9 cellular contexts compared by ENCODE assay signal in genomic region chr1:203267912-203268311, GRCh38. TPM values are rescaled to one million over a fixed set of nuclear protein-coding genes. Genes with fewer than 3 reads are reported as not detected.
DNase-seq lines count a peak whose midpoint lies in the region; ATAC-seq and TF ChIP-seq lines count a peak whose summit lies in the region.
"Had no signal": no experiment of that assay in that cellular context is flagged by ENCODE, and none has a peak within 500 bp of the region (broad histone marks: within the 10 kb centered on the region; RNA-seq: fewer than 3 reads in every experiment).

No MANE protein-coding gene starts in this region.

- CTCF ChIA-PET in HEK293 (lab: Yijun Ruan, JAX): interaction anchor here (0.6 to 13.1 kb wide), 74 partner anchors 11 to 925 kb away, joined by 3 to 526 read pairs (median 5); partner anchors contain the start of genes ADORA1, BTG2, OPTC and PPFIA4
- CTCF ChIA-PET in activated CD8-positive, alpha-beta T cell treated with anti-CD3 and anti-CD28 coated beads, Interleukin-2, amount 10 ng/mL, durations not matched to agents 7 days and 5 days (lab: Charles Lee): interaction anchor here (0.6 to 15.3 kb wide), 78 partner anchors 11 to 926 kb away, joined by 3 to 841 read pairs (median 4); partner anchors contain the start of genes BTG2, FMOD, LAX1 and OPTC

- peak overlapping the region; percentile 58; the same call in 1 of the 2 replicates for H3K4me3 ChIP-seq in HEK293 (ENCODE audit: low read depth, low read length)
- no peak overlapping the region for H3K4me3 ChIP-seq in hepatocyte
- H3K4me3 ChIP-seq in spleen: peak overlapping the region in 7 of 8 donors; percentile 23 to 69 (median 43)

- intact Hi-C loops in spleen (cut with DNase I; ENCODE audit: low total_unique reads): loop anchor here (5.0 kb wide), 1 partner anchor 219 kb away; no protein-coding TSS in a partner anchor

- no peaks in the 10 kb centered on the region for H3K4me1 ChIP-seq in HEK293 (ENCODE audit: control insufficient read depth, insufficient read depth, low read length)
- no peaks in the 10 kb centered on the region for H3K4me1 ChIP-seq in hepatocyte (ENCODE audit: insufficient read depth)
- peaks cover 21 to 74% (median 41%) of the 10 kb centered on the region in 6 donors for H3K4me1 ChIP-seq in spleen

- TF ChIP-seq POLR2A in spleen (IDR thresholded peaks at IDR 0.05): no peak

- no peaks in the 10 kb centered on the region for H3K9me3 Mint-ChIP-seq in activated CD8-positive, alpha-beta T cell treated with anti-CD3 and anti-CD28 coated beads, Interleukin-2, amount 10 ng/mL, durations not matched to agents 7 days and 5 days (ENCODE audit: insufficient read depth)

- H3K36me3 ChIP-seq in HEK293 (ENCODE audit: control insufficient read depth in 2 of 2, insufficient read depth in 1 of 2, low read length in 2 of 2) (no peaks in the 10 kb centered on the region), hepatocyte (replicated peaks; ENCODE audit: insufficient read depth, low read depth) (no peaks in the 10 kb centered on the region), spleen (no peaks in the 10 kb centered on the region)
- H3K36me3 ChIP-seq: cardiac muscle cell had no signal

- peak overlapping the region; percentile 73 for H3K4me2 ChIP-seq in hepatocyte

- H3K27me3 ChIP-seq in hepatocyte: no peaks in the 10 kb centered on the region
- peaks cover 0 to 6% (median 0%) of the 10 kb centered on the region in 7 donors for H3K27me3 ChIP-seq in spleen (replicated peaks in 1 of 7)
- H3K27me3 ChIP-seq: cardiac muscle cell had no signal

- H3K4me3 Mint-ChIP-seq in activated CD8-positive, alpha-beta T cell treated with anti-CD3 and anti-CD28 coated beads, Interleukin-2, amount 10 ng/mL, durations not matched to agents 7 days and 5 days: peak overlapping the region; percentile 82

- POLR2A ChIA-PET in HEK293 (lab: Yijun Ruan, JAX): interaction anchor here (1.2 to 3.4 kb wide), 2 partner anchors 150 to 228 kb away, joined by 4 to 16 read pairs; no protein-coding TSS in a partner anchor
- POLR2A ChIA-PET in activated CD8-positive, alpha-beta T cell treated with anti-CD3 and anti-CD28 coated beads, Interleukin-2, amount 10 ng/mL, durations not matched to agents 7 days and 5 days (lab: Charles Lee): interaction anchor here (0.7 to 8.3 kb wide), 9 partner anchors 22 to 358 kb away, joined by 3 to 102 read pairs (median 3); partner anchors contain the start of gene BTG2

- H3K9me2 ChIP-seq in hepatocyte (replicated peaks; ENCODE audit: insufficient read depth): no peaks in the 10 kb centered on the region

- ATAC-seq in activated CD8-positive, alpha-beta T cell treated with anti-CD3 and anti-CD28 coated beads, Interleukin-2, amount 10 ng/mL, durations not matched to agents 7 days and 5 days: no peak
- no peak for ATAC-seq in GM18520 (IDR thresholded peaks at IDR 0.05; ENCODE audit: unreplicated experiment)
- ATAC-seq in GM19467 (IDR thresholded peaks at IDR 0.05; ENCODE audit: unreplicated experiment): no peak
- ATAC-seq in HG02763 (IDR thresholded peaks at IDR 0.05; ENCODE audit: unreplicated experiment): no peak

- peak overlapping the region; percentile 57 for H2AFZ ChIP-seq in hepatocyte

- H3K4me1 Mint-ChIP-seq in activated CD8-positive, alpha-beta T cell treated with anti-CD3 and anti-CD28 coated beads, Interleukin-2, amount 10 ng/mL, durations not matched to agents 7 days and 5 days (ENCODE audit: low read depth): peaks cover 34% of the 10 kb centered on the region

- H3K27me3 Mint-ChIP-seq in activated CD8-positive, alpha-beta T cell treated with anti-CD3 and anti-CD28 coated beads, Interleukin-2, amount 10 ng/mL, durations not matched to agents 7 days and 5 days (ENCODE audit: low read depth): no peaks in the 10 kb centered on the region

- H3K79me2 ChIP-seq in hepatocyte: no peaks in the 10 kb centered on the region

- no peak for DNase-seq in activated CD8-positive, alpha-beta T cell treated with anti-CD3 and anti-CD28 coated beads, Interleukin-2, amount 10 ng/mL, durations not matched to agents 7 days and 5 days
- no peak for DNase-seq in hepatocyte (ENCODE audit: low spot score)
- DNase-seq in spleen: peak; percentile 44
- DNase-seq in hypothalamus (lab: John Stamatoyannopoulos, UW): no peak

- TF ChIP-seq CTCF in HEK293 (tag by site-specific recombination; IDR thresholded peaks at IDR 0.05) (no peak), hepatocyte (IDR thresholded peaks at IDR 0.05; ENCODE audit: poor library complexity) (no peak), spleen (IDR thresholded peaks at IDR 0.05 in 8 of 11, conservative IDR thresholded peaks at IDR 0.05 in 3 of 11) (no peak)

- no peak overlapping the region; the same call in 1 of the 2 replicates for H3K27ac ChIP-seq in HEK293 (ENCODE audit: extremely low read depth, low read depth, low read length)
- peak overlapping the region; percentile 35 for H3K27ac ChIP-seq in hepatocyte
- H3K27ac ChIP-seq in spleen: peak overlapping the region; percentile 64 to 86 (median 80)
- H3K27ac ChIP-seq: cardiac muscle cell had no signal

- H3K36me3 Mint-ChIP-seq in activated CD8-positive, alpha-beta T cell treated with anti-CD3 and anti-CD28 coated beads, Interleukin-2, amount 10 ng/mL, durations not matched to agents 7 days and 5 days (ENCODE audit: low read depth): no peaks in the 10 kb centered on the region

- WGBS in hepatocyte (ENCODE audit: low lambda C conversion rate, missing lambda C conversion rate): 82% methylated on average over 15 of the region's 15 CpGs
- WGBS in spleen, 5 donors: 53 to 73% (median 71%) methylated on average over 15 of the region's 15 CpGs

- H3K9me3 ChIP-seq in HEK293 (ENCODE audit: control insufficient read depth, insufficient read depth, low read depth, low read length) (no peaks in the 10 kb centered on the region), hepatocyte (ENCODE audit: low read depth) (no peaks in the 10 kb centered on the region), spleen (no peaks in the 10 kb centered on the region)

- H4K20me1 ChIP-seq in hepatocyte (ENCODE audit: insufficient read depth, poor library complexity, severe bottlenecking): no peaks in the 10 kb centered on the region

- peak overlapping the region; percentile 72 for H3K27ac Mint-ChIP-seq in activated CD8-positive, alpha-beta T cell treated with anti-CD3 and anti-CD28 coated beads, Interleukin-2, amount 10 ng/mL, durations not matched to agents 7 days and 5 days

TF ChIP-seq in HEK293, 187 proteins besides CTCF, POLR2A, EP300 and RAD21 (continues in another document):
- TF ChIP-seq GLIS1 (tag by site-specific recombination; IDR thresholded peaks at IDR 0.05): no peak
- TF ChIP-seq SP3 (tag by site-specific recombination; IDR thresholded peaks at IDR 0.05): no peak
- TF ChIP-seq ZNF223 (tag by site-specific recombination; IDR thresholded peaks at IDR 0.05): no peak
- no peak for TF ChIP-seq KLF7 (tag by site-specific recombination; IDR thresholded peaks at IDR 0.05; ENCODE audit: borderline replicate concordance)
- TF ChIP-seq RBAK (tag by site-specific recombination; IDR thresholded peaks at IDR 0.05): no peak
- no peak for TF ChIP-seq ZNF362 (tag by site-specific recombination; IDR thresholded peaks at IDR 0.05)
- no peak for TF ChIP-seq GLIS2 (tag by site-specific recombination; IDR thresholded peaks at IDR 0.05)
- TF ChIP-seq KLF10 (tag by site-specific recombination; IDR thresholded peaks at IDR 0.05): no peak
- TF ChIP-seq ZNF175 (tag by site-specific recombination; IDR thresholded peaks at IDR 0.05): no peak
- no peak for TF ChIP-seq ZNF174 (tag by site-specific recombination; IDR thresholded peaks at IDR 0.05)
- TF ChIP-seq ZNF350 (tag by site-specific recombination; IDR thresholded peaks at IDR 0.05): no peak
- no peak for TF ChIP-seq ZNF184 (tag by site-specific recombination; IDR thresholded peaks at IDR 0.05)
- TF ChIP-seq ZNF2 (tag by site-specific recombination; IDR thresholded peaks at IDR 0.05): no peak
- no peak for TF ChIP-seq REPIN1 (tag by site-specific recombination; IDR thresholded peaks at IDR 0.05; ENCODE audit: low read depth)
- TF ChIP-seq ZBTB6 (tag by site-specific recombination; IDR thresholded peaks at IDR 0.05): no peak

RNA-seq across cellular contexts. Expression of gene BTG2, which starts 37.4 kb away (rescaled TPM):
- 10 to 100 TPM; 58.6 to 58.9 TPM for total RNA-seq in activated CD8-positive, alpha-beta T cell treated with anti-CD3 and anti-CD28 coated beads, Interleukin-2, amount 10 ng/mL, durations not matched to agents 7 days and 5 days
- 192 and 197 TPM in 2 replicates for total RNA-seq in hepatocyte
- 253 and 274 TPM in 2 replicates for polyA plus RNA-seq in hepatocyte
- 100 to 1,000 TPM; 104 to 186 (median 153) TPM for total RNA-seq in spleen
- 10 to 100 TPM; 55.5 to 93.1 (median 69.3) TPM for polyA plus RNA-seq in spleen

RNA-seq across cellular contexts. Expression of gene CHIT1, which starts 38.4 kb away (rescaled TPM):
- total RNA-seq in activated CD8-positive, alpha-beta T cell treated with anti-CD3 and anti-CD28 coated beads, Interleukin-2, amount 10 ng/mL, durations not matched to agents 7 days and 5 days: under 1 TPM; 0.39 to 0.50 TPM
- total RNA-seq in hepatocyte: 0.20 and 0.93 TPM in 2 replicates
- 0.30 and 1.1 TPM in 2 replicates for polyA plus RNA-seq in hepatocyte
- 10 to 100 TPM in 2 of 7 donors, 1 to 10 TPM in 5; 2.2 to 31.0 (median 7.8) TPM for total RNA-seq in spleen
- polyA plus RNA-seq in spleen: 100 to 1,000 TPM in 1 of 3 donors, 1 to 10 TPM in 2; 2.0 to 165 (median 2.2) TPM
- polyA plus RNA-seq: cardiac muscle cell had no signal
